1 cellular context compared by ENCODE assay signal in the genomic region with DNA sequence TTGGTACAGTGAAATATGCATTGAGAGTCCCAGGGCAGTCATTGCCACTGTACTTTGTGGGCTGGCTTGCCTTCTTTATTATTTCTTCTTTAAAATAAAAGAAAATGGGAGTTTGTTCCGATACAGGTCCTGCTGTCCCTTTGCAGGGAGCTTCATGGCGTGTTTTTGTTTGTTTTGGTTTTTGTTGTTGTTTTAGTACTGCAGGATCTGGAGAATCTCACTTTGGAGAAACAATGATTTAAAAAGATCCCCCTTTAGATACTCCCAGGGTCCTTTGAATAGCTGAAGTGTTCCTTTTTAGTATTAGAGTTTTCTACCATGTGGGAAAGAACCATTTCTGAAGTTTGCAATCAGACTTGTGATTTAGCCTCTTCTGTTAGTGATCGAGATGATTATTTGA.
TF ChIP-seq lines count a peak whose summit lies in the region.

No MANE protein-coding gene starts in this region.

TF ChIP-seq in GM23338, 12 proteins besides CTCF, POLR2A, EP300 and RAD21 (continued from another document):
- TF ChIP-seq, protein P1, sequence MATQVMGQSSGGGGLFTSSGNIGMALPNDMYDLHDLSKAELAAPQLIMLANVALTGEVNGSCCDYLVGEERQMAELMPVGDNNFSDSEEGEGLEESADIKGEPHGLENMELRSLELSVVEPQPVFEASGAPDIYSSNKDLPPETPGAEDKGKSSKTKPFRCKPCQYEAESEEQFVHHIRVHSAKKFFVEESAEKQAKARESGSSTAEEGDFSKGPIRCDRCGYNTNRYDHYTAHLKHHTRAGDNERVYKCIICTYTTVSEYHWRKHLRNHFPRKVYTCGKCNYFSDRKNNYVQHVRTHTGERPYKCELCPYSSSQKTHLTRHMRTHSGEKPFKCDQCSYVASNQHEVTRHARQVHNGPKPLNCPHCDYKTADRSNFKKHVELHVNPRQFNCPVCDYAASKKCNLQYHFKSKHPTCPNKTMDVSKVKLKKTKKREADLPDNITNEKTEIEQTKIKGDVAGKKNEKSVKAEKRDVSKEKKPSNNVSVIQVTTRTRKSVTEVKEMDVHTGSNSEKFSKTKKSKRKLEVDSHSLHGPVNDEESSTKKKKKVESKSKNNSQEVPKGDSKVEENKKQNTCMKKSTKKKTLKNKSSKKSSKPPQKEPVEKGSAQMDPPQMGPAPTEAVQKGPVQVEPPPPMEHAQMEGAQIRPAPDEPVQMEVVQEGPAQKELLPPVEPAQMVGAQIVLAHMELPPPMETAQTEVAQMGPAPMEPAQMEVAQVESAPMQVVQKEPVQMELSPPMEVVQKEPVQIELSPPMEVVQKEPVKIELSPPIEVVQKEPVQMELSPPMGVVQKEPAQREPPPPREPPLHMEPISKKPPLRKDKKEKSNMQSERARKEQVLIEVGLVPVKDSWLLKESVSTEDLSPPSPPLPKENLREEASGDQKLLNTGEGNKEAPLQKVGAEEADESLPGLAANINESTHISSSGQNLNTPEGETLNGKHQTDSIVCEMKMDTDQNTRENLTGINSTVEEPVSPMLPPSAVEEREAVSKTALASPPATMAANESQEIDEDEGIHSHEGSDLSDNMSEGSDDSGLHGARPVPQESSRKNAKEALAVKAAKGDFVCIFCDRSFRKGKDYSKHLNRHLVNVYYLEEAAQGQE (IDR thresholded peaks at IDR 0.05; ENCODE audit: unreplicated experiment) = no peak
- TF ChIP-seq NANOG (IDR thresholded peaks at IDR 0.05; ENCODE audit: borderline replicate concordance) = no peak
- no peak for TF ChIP-seq POLR2AphosphoS5 (IDR thresholded peaks at IDR 0.05; ENCODE audit: low read depth)
- TF ChIP-seq, protein P2, sequence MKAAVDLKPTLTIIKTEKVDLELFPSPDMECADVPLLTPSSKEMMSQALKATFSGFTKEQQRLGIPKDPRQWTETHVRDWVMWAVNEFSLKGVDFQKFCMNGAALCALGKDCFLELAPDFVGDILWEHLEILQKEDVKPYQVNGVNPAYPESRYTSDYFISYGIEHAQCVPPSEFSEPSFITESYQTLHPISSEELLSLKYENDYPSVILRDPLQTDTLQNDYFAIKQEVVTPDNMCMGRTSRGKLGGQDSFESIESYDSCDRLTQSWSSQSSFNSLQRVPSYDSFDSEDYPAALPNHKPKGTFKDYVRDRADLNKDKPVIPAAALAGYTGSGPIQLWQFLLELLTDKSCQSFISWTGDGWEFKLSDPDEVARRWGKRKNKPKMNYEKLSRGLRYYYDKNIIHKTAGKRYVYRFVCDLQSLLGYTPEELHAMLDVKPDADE (IDR thresholded peaks at IDR 0.05) = no peak
- TF ChIP-seq ZNF114 (CRISPR knock-in tag; IDR thresholded peaks at IDR 0.05) = no peak
TF ChIP-seq in GM23338: peak in this region for 0.
